9 cellular contexts compared by ENCODE assay signal in genomic region chr1:228276361-228276831, GRCh38.
DNase-seq lines count a peak whose midpoint lies in the region; ATAC-seq and TF ChIP-seq lines count a peak whose summit lies in the region.
"Had no signal": no experiment of that assay in that cellular context is flagged by ENCODE, and none has a peak within 500 bp of the region (broad histone marks: within the 10 kb centered on the region; RNA-seq: fewer than 3 reads in every experiment).

No MANE protein-coding gene starts in this region.

- no peak overlapping the region for H3K27ac Mint-ChIP-seq in glutamatergic neuron (ENCODE audit: unreplicated experiment)

- no peaks in the 10 kb centered on the region for H3K9me3 Mint-ChIP-seq in glutamatergic neuron (ENCODE audit: unreplicated experiment)

- H3K4me1 ChIP-seq in hepatocyte (ENCODE audit: insufficient read depth): no peaks in the 10 kb centered on the region

- peaks cover 8% of the 10 kb centered on the region for H3K27me3 Mint-ChIP-seq in glutamatergic neuron (ENCODE audit: unreplicated experiment)

- H3K36me3 Mint-ChIP-seq in glutamatergic neuron (ENCODE audit: unreplicated experiment): no peaks in the 10 kb centered on the region

- peak overlapping the region; percentile 42 for H3K4me3 ChIP-seq in WERI-Rb-1 (ENCODE audit: low read depth, low read length)
- H3K4me3 ChIP-seq in hepatocyte: no peak overlapping the region
- peak overlapping the region; percentile 39 to 63 (median 54) for H3K4me3 ChIP-seq in skin epidermis

- no peaks in the 10 kb centered on the region for H3K4me1 Mint-ChIP-seq in glutamatergic neuron (ENCODE audit: low read depth, unreplicated experiment)

- peak; percentile 12 for ATAC-seq in GM21528 (IDR thresholded peaks at IDR 0.05; ENCODE audit: low FRiP score, unreplicated experiment)
- ATAC-seq in HG02852 (IDR thresholded peaks at IDR 0.05; ENCODE audit: unreplicated experiment): no peak

- peak overlapping the region; percentile 62 for H2AFZ ChIP-seq in hepatocyte

- no peaks in the 10 kb centered on the region for H3K9me2 ChIP-seq in hepatocyte (replicated peaks; ENCODE audit: insufficient read depth)

- H3K27ac ChIP-seq in WERI-Rb-1 (no peak overlapping the region), hepatocyte (no peak overlapping the region), skin epidermis (peak overlapping the region in 14 of 21 experiments; percentile 6 to 84 (median 64))
- H3K27ac ChIP-seq: KMS-11 had no signal

- 68% methylated on average over 27 of the region's 37 CpGs for WGBS in hepatocyte (ENCODE audit: low lambda C conversion rate, missing lambda C conversion rate)

- TF ChIP-seq CTCF in WERI-Rb-1 (IDR thresholded peaks at IDR 0.05; ENCODE audit: low read depth, low read length) (no peak), hepatocyte (IDR thresholded peaks at IDR 0.05; ENCODE audit: poor library complexity) (no peak), glutamatergic neuron (IDR thresholded peaks at IDR 0.05; ENCODE audit: partially characterized antibody, unreplicated experiment) (no peak)

- H3K9me3 ChIP-seq in WERI-Rb-1 (ENCODE audit: severe bottlenecking): no peaks in the 10 kb centered on the region
- H3K9me3 ChIP-seq in hepatocyte (ENCODE audit: low read depth): no peaks in the 10 kb centered on the region

- H3K4me2 ChIP-seq in hepatocyte: peak overlapping the region; percentile 93

- no peak overlapping the region for H3K4me3 Mint-ChIP-seq in glutamatergic neuron (ENCODE audit: unreplicated experiment)

- no peaks in the 10 kb centered on the region for H3K27me3 ChIP-seq in WERI-Rb-1 (ENCODE audit: insufficient read depth, low read depth, severe bottlenecking)
- no peaks in the 10 kb centered on the region for H3K27me3 ChIP-seq in hepatocyte

- DNase-seq in WERI-Rb-1 (no peak), hepatocyte (ENCODE audit: low spot score) (no peak), HuH-7 (ENCODE audit: low spot score) (no peak), glutamatergic neuron (no peak), NCI-H226 (no peak)

- H3K79me2 ChIP-seq in hepatocyte: no peaks in the 10 kb centered on the region

- no peaks in the 10 kb centered on the region for H4K20me1 ChIP-seq in hepatocyte (ENCODE audit: insufficient read depth, poor library complexity, severe bottlenecking)

- H3K36me3 ChIP-seq in WERI-Rb-1 (no peaks in the 10 kb centered on the region), hepatocyte (replicated peaks; ENCODE audit: insufficient read depth, low read depth) (no peaks in the 10 kb centered on the region)

Comparison
In these comparisons a context has a peak if more than half of its experiments do, and no peak if none do; other contexts are left out.
1. H3K27ac ChIP-seq: peak in skin epidermis (14 of 21); none in WERI-Rb-1 (single experiment) and hepatocyte (single experiment).